Comparison of ENCODE assay signal across 10 cellular contexts in genomic region chr20:61252601-61253263, GRCh38. TPM values are rescaled to one million over a fixed set of nuclear protein-coding genes. Genes with fewer than 3 reads are reported as not detected.
DNase-seq lines count a peak whose midpoint lies in the region; TF ChIP-seq lines count a peak whose summit lies in the region.
"Had no signal": no experiment of that assay in that cellular context is flagged by ENCODE, and none has a peak within 500 bp of the region (broad histone marks: within the 10 kb centered on the region; RNA-seq: fewer than 3 reads in every experiment).

No MANE protein-coding gene starts in this region.

- H3K4me1 ChIP-seq in NT2/D1 (ENCODE audit: insufficient read depth, insufficient read length) (peaks cover 12% of the 10 kb centered on the region), osteoblast (ENCODE audit: insufficient read depth, low read length) (peaks cover 15% of the 10 kb centered on the region), uterus (peaks cover 0 to 11% of the 10 kb centered on the region in 2 donors)

- TF ChIP-seq CTCF in fibroblast of villous mesenchyme (IDR thresholded peaks at IDR 0.05; ENCODE audit: insufficient read depth, low read depth, low read length) (no peak), osteoblast (IDR thresholded peaks at IDR 0.05; ENCODE audit: extremely low read depth, low read depth, low read length) (no peak), uterus (IDR thresholded peaks at IDR 0.05) (no peak)

- H3K4me2 ChIP-seq in osteoblast (ENCODE audit: insufficient read depth, low read length) = peak overlapping the region; percentile 58

- intact Hi-C loops in uterus (cut with DNase I; ENCODE audit: low total_unique reads) = no loop called here

- H3K79me2 ChIP-seq in osteoblast (ENCODE audit: insufficient read depth, low read length) = no peaks in the 10 kb centered on the region

- in situ Hi-C loops in Caki2 (cut with HindIII; ENCODE audit: low pct_unique_long_range_greater_than_20kb, low sequenced_read_pairs) = no loop called here

- peak; percentile 44 for DNase-seq in Caki2 (ENCODE audit: low read depth)
- DNase-seq in NT2/D1 (ENCODE audit: low read depth, low spot score) = no peak
- peak; percentile 31 for DNase-seq in fibroblast of villous mesenchyme (ENCODE audit: low read depth)
- DNase-seq in osteoblast (ENCODE audit: insufficient read length, low spot score, missing footprints) = peak; percentile 95
- DNase-seq in effector CD8-positive, alpha-beta T cell (lab: John Stamatoyannopoulos, UW) = no peak
- no peak for DNase-seq in CD1c-positive myeloid dendritic cell (ENCODE audit: extremely low spot score)
- DNase-seq in NCI-H2081 (lab: John Stamatoyannopoulos, UW) = no peak
- no peak for DNase-seq in uterus
- DNase-seq: cortex of kidney had no signal

- no peaks in the 10 kb centered on the region for H4K20me1 ChIP-seq in osteoblast (ENCODE audit: insufficient read depth, low read length)

- H2AFZ ChIP-seq in osteoblast (ENCODE audit: low read length) = no peak overlapping the region

- H3K27ac ChIP-seq in osteoblast (ENCODE audit: low read depth, low read length) (no peak overlapping the region), uterus (no peak overlapping the region)
- H3K27ac ChIP-seq: thyroid gland had no signal

- peak overlapping the region; percentile 81 for H3K9ac ChIP-seq in NT2/D1 (ENCODE audit: insufficient read length, low read depth)

- peak overlapping the region; percentile 56 for H3K4me3 ChIP-seq in NT2/D1 (ENCODE audit: insufficient read length, low read depth)
- peak overlapping the region; percentile 59 for H3K4me3 ChIP-seq in fibroblast of villous mesenchyme (ENCODE audit: low read depth, low read length)
- peak overlapping the region; percentile 67 for H3K4me3 ChIP-seq in osteoblast (ENCODE audit: insufficient read depth, low read length)
- H3K4me3 ChIP-seq in uterus = no peak overlapping the region
- H3K4me3 ChIP-seq: thyroid gland had no signal

- no peaks in the 10 kb centered on the region for H3K9me3 ChIP-seq in NT2/D1 (ENCODE audit: insufficient read depth, low read length)
- no peaks in the 10 kb centered on the region for H3K9me3 ChIP-seq in osteoblast (ENCODE audit: low read depth, low read length)
- H3K9me3 ChIP-seq in uterus = no peaks in the 10 kb centered on the region
- H3K9me3 ChIP-seq: thyroid gland had no signal

- peaks cover 87% of the 10 kb centered on the region for H3K27me3 ChIP-seq in NT2/D1 (ENCODE audit: insufficient read depth, insufficient read length)
- H3K27me3 ChIP-seq in osteoblast (ENCODE audit: insufficient read depth, low read length) = peaks cover 18% of the 10 kb centered on the region
- peaks cover 0 to 9% of the 10 kb centered on the region in 2 donors for H3K27me3 ChIP-seq in uterus

- no peak for TF ChIP-seq POLR2A in uterus (IDR thresholded peaks at IDR 0.05)

- H3K36me3 ChIP-seq in NT2/D1 (ENCODE audit: insufficient read depth, insufficient read length, low read length) = peaks cover 7% of the 10 kb centered on the region
- no peaks in the 10 kb centered on the region for H3K36me3 ChIP-seq in osteoblast (ENCODE audit: insufficient read depth, low read length)
- no peaks in the 10 kb centered on the region for H3K36me3 ChIP-seq in uterus
- H3K36me3 ChIP-seq: thyroid gland had no signal

RNA-seq across cellular contexts. Expression of gene CDH4, which starts 0.7 kb away (rescaled TPM):
- total RNA-seq in Caki2 (2014; rRNA removed; shearing (Covaris generic); ENCODE audit: low replicate concordance) = 2.7 and 3.5 TPM in 2 replicates
- total RNA-seq in fibroblast of villous mesenchyme (1.3 and 1.7 TPM in 2 replicates), osteoblast (1.1 and 1.8 TPM in 2 replicates), uterus (under 1 TPM in 2 of 4 donors, not detected in 2; under 0.01 to 0.55 TPM)

Comparison
In these comparisons a context has a peak if more than half of its experiments do, and no peak if none do; other contexts are left out.
1. DNase-seq: peak in Caki2 (single experiment), fibroblast of villous mesenchyme (single experiment) and osteoblast (single experiment); none in NT2/D1 (single experiment), effector CD8-positive, alpha-beta T cell (single experiment), CD1c-positive myeloid dendritic cell (single experiment), NCI-H2081 (0 of 2) and uterus (0 of 2).
2. H3K4me3 ChIP-seq: peak in NT2/D1 (single experiment), fibroblast of villous mesenchyme (single experiment) and osteoblast (single experiment); none in uterus (0 of 2).